ENCODE assay signal across 8 cellular contexts in genomic region chr7:4882169-4882741, GRCh38. TPM values are rescaled to one million over a fixed set of nuclear protein-coding genes. Genes with fewer than 3 reads are reported as not detected.
DNase-seq lines count a peak whose midpoint lies in the region; ATAC-seq and TF ChIP-seq lines count a peak whose summit lies in the region.

No MANE protein-coding gene starts in this region.

- no peak for TF ChIP-seq RAD21 in liver (IDR thresholded peaks at IDR 0.05)

- intact Hi-C loops in colonic mucosa (cut with DNase I): loop anchor here (10.0 kb wide), 1 partner anchor 87 kb away; no protein-coding TSS in a partner anchor

- DNase-seq in AG04449 (ENCODE audit: low read depth, low spot score) (no peak), colonic mucosa (peak; percentile 30), AML-193 (lab: John Stamatoyannopoulos, UW) (no peak), NCI-H1436 (lab: John Stamatoyannopoulos, UW) (no peak)
- DNase-seq in Jurkat, Clone E6-1 (ENCODE audit: low read depth, low spot score): no peak

- H3K4me1 ChIP-seq in colonic mucosa (peaks cover 3% of the 10 kb centered on the region), liver (ENCODE audit: control insufficient read depth in 4 of 4, insufficient read depth in 4 of 4, low read length in 3 of 4) (peaks cover 0 to 14% (median 4%) of the 10 kb centered on the region in 4 donors), subcutaneous abdominal adipose tissue (ENCODE audit: control insufficient read depth in 5 of 5, insufficient read depth in 5 of 5, low read length in 5 of 5) (peaks cover 3 to 38% (median 24%) of the 10 kb centered on the region in 5 donors)

- POLR2A ChIA-PET in AG04449 (lab: Yijun Ruan, JAX): no interaction called here

- TF ChIP-seq CTCF in AG04449 (IDR thresholded peaks at IDR 0.05; ENCODE audit: insufficient read depth, low read length, missing control alignments): no peak
- TF ChIP-seq CTCF in colonic mucosa (IDR thresholded peaks at IDR 0.05): no peak
- no peak for TF ChIP-seq CTCF in liver (IDR thresholded peaks at IDR 0.05; ENCODE audit: low read depth, low read length, missing input control)

- H3K9me3 ChIP-seq in colonic mucosa (no peaks in the 10 kb centered on the region), liver (ENCODE audit: control insufficient read depth in 4 of 4, low read length in 3 of 4) (no peaks in the 10 kb centered on the region), subcutaneous abdominal adipose tissue (ENCODE audit: control insufficient read depth in 5 of 5, low read length in 5 of 5) (no peaks in the 10 kb centered on the region)

- CTCF ChIA-PET in AG04449 (lab: Yijun Ruan, JAX): interaction anchor here (0.7 to 4.4 kb wide), 8 partner anchors 10 to 252 kb away, joined by 3 to 34 read pairs (median 7); partner anchors contain the start of gene PAPOLB

- H3K27me3 ChIP-seq in colonic mucosa (peaks cover 8% of the 10 kb centered on the region), liver (ENCODE audit: control insufficient read depth in 4 of 4, insufficient read depth in 4 of 4, low read length in 3 of 4) (peaks cover 0 to 20% (median 4%) of the 10 kb centered on the region in 4 donors), subcutaneous abdominal adipose tissue (ENCODE audit: control insufficient read depth in 5 of 5, insufficient read depth in 4 of 5, low read length in 5 of 5) (peaks cover 0 to 11% (median 0%) of the 10 kb centered on the region in 5 donors)

- H3K27ac ChIP-seq in colonic mucosa (peak overlapping the region; percentile 2), liver (ENCODE audit: low read depth in 1 of 2, low read length in 2 of 2) (peak overlapping the region in 1 of 2 donors; percentile 3), subcutaneous abdominal adipose tissue (ENCODE audit: low read depth, low read length) (peak overlapping the region; percentile 50)

- ATAC-seq in GM21360 (IDR thresholded peaks at IDR 0.05; ENCODE audit: unreplicated experiment): no peak

- H3K9ac ChIP-seq in colonic mucosa (ENCODE audit: low read depth in 2 of 2, low read length in 2 of 2) (peak overlapping the region in 1 of 2 donors; percentile 51), liver (ENCODE audit: low read depth in 1 of 2, low read length in 2 of 2) (no peak overlapping the region), subcutaneous abdominal adipose tissue (ENCODE audit: low read length in 5 of 5) (peak overlapping the region; percentile 35 to 72 (median 56))

- 10% methylated on average over 25 of the region's 25 CpGs for WGBS in liver

- H3K36me3 ChIP-seq in colonic mucosa (no peaks in the 10 kb centered on the region), liver (ENCODE audit: control insufficient read depth in 4 of 4, insufficient read depth in 3 of 4, low read depth in 1 of 4, low read length in 3 of 4) (no peaks in the 10 kb centered on the region), subcutaneous abdominal adipose tissue (ENCODE audit: control insufficient read depth in 5 of 5, insufficient read depth in 5 of 5, low read length in 5 of 5) (peaks cover 0 to 8% (median 5%) of the 10 kb centered on the region in 5 donors)

- H3K4me3 ChIP-seq in AG04449 (ENCODE audit: low read depth, low read length) (peak overlapping the region; percentile 54), colonic mucosa (peak overlapping the region; percentile 39), liver (ENCODE audit: low read depth in 1 of 3, low read length in 3 of 3) (no peak overlapping the region), subcutaneous abdominal adipose tissue (ENCODE audit: low read depth in 1 of 5, low read length in 5 of 5) (peak overlapping the region; percentile 58 to 77 (median 66))
- peak overlapping the region; percentile 49 for H3K4me3 ChIP-seq in Jurkat, Clone E6-1 (ENCODE audit: low read length)

TF ChIP-seq in liver, 16 proteins besides CTCF, POLR2A, EP300 and RAD21:
- peak; percentile 18 for TF ChIP-seq NR2F2 (IDR thresholded peaks at IDR 0.05)
- no peak for TF ChIP-seq GABPA (IDR thresholded peaks at IDR 0.05 in 1 of 2, conservative IDR thresholded peaks at IDR 0.05 in 1 of 2)
TF ChIP-seq in liver: peak in this region for 1.

RNA-seq across cellular contexts. Expression of gene RADIL, which starts 1.3 kb away (rescaled TPM):
- polyA plus RNA-seq in Jurkat, Clone E6-1 (2012; ENCODE audit: insufficient read depth, insufficient read length): 7.0 TPM
- 1 to 10 TPM in 1 of 2 donors, under 1 TPM in 1; 0.54 to 1.9 TPM for total RNA-seq in colonic mucosa
- total RNA-seq in liver: under 1 TPM; 0.14 to 0.25 TPM
- under 1 TPM in 1 of 2 donors, not detected in 1; 0.21 TPM for polyA plus RNA-seq in liver

RNA-seq across cellular contexts. Expression of gene PAPOLB, which starts 20.4 kb away (rescaled TPM):
- not detected for polyA plus RNA-seq in Jurkat, Clone E6-1 (2012; ENCODE audit: insufficient read depth, insufficient read length)
- total RNA-seq in colonic mucosa: under 1 TPM in 1 of 2 donors, not detected in 1; 0.05 TPM
- total RNA-seq in liver: under 1 TPM; 0.05 to 0.08 TPM
- not detected for polyA plus RNA-seq in liver

Comparison
In these comparisons a context has a peak if more than half of its experiments do, and no peak if none do; other contexts are left out.
1. H3K4me3 ChIP-seq: peak in AG04449 (single experiment), Jurkat, Clone E6-1 (single experiment), colonic mucosa (single experiment) and subcutaneous abdominal adipose tissue (5 of 5); none in liver (0 of 3).
2. H3K9ac ChIP-seq: peak in subcutaneous abdominal adipose tissue (5 of 5); none in liver (0 of 2).